Comparison of ENCODE assay signal across 11 cellular contexts in the genomic region with DNA sequence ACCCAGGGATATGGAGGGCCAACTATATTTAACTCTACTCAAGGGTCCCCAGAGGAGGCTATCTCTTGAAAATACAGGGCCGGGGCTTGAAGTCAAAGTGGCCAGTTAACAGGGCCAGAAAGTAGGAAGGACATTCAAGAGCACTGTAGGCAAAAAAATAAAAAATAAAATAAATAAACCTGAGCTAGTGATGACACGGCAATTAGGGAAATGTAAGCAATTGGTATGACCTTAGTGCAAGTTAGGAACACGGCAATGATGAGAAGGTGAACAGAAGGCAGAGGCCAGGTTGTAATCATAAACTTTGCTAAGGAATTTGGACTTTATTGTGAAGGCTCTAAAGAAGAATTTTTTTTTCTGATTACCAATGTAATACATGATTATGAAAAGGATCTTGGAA.
"Had no signal": no experiment of that assay in that cellular context is flagged by ENCODE, and none has a peak within 500 bp of the region (broad histone marks: within the 10 kb centered on the region; RNA-seq: fewer than 3 reads in every experiment).

No MANE protein-coding gene starts in this region.

- H3K27ac ChIP-seq: HL-60 had no signal

- DNase-seq: H7, HFFc6, Kasumi-1, KG1 had no signal

- H2AFZ ChIP-seq: GM23338 had no signal

- H3K4me2 ChIP-seq: GM23338 had no signal

- ATAC-seq: GM23338, HCT116, HepG2 had no signal

- H3K27ac Mint-ChIP-seq: GM23338, HFFc6 had no signal

- H3K36me3 ChIP-seq: HAP-1 had no signal

- H3K4me3 Mint-ChIP-seq: GM23338, HFFc6 had no signal

- H3K9me3 ChIP-seq: HAP-1 had no signal

- H3K27me3 Mint-ChIP-seq: IgD-negative memory B cell had no signal

- H3K9me3 Mint-ChIP-seq: GM23338, HFFc6, IgD-negative memory B cell had no signal

- FAIRE-seq: H1, HepG2 had no signal

- H3K4me3 ChIP-seq: GM23338, HAP-1 had no signal
